Comparison of ENCODE assay signal across 24 cellular contexts in the genomic region with DNA sequence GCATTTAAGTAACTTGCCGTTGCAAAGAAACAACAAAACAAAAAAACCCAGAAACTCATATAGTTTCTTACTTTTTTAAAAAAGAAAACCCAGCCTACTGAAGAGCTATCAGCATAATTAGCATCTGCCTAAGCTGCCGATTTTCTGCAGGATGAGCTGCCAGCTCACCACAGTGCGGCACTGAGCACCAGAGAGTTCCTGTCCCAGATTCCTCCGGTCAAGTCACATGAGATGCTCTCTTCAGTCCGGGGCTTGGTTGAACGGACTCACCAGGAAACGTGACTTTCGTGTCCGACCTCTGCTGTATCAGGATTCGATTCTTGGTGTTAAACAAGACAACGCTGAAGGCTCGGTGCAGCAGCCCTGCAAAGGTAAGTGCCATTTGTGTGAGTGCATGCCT. TPM values are rescaled to one million over a fixed set of nuclear protein-coding genes. Genes with fewer than 3 reads are reported as not detected.
DNase-seq lines count a peak whose midpoint lies in the region; ATAC-seq and TF ChIP-seq lines count a peak whose summit lies in the region.
"Had no signal": no experiment of that assay in that cellular context is flagged by ENCODE, and none has a peak within 500 bp of the region (broad histone marks: within the 10 kb centered on the region; RNA-seq: fewer than 3 reads in every experiment).

No MANE protein-coding gene starts in this region.

- peak overlapping the region; percentile 57 to 74 (median 64) for H3K9ac ChIP-seq in skeletal muscle tissue (ENCODE audit: low read depth in 1 of 3, low read length in 3 of 3)
- H3K9ac ChIP-seq: GM23248 had no signal

- H3K9me3 Mint-ChIP-seq in naive thymus-derived CD4-positive, alpha-beta T cell, result no peaks in the 10 kb centered on the region
- H3K9me3 Mint-ChIP-seq: activated naive CD4-positive, alpha-beta T cell treated with anti-CD3 and anti-CD28 coated beads, Interleukin-2, amount 50 U/mL, for 72 hours; activated T-helper 1 cell treated with anti-CD3 and anti-CD28 coated beads, Interleukin-12 subunit alpha, Interleukin-12 subunit beta, Interleukin-2, Interleukin-4 antibody, amounts not matched to agents 30 ng/mL and 10 ng/mL and 1 ng/mL, durations not matched to agents 14 hours and 24 hours and 36 hours; CD4-positive, alpha-beta T cell; nephron had no signal

- ATAC-seq in GM18502 (IDR thresholded peaks at IDR 0.05; ENCODE audit: poor library complexity, unreplicated experiment), result no peak
- no peak for ATAC-seq in naive thymus-derived CD4-positive, alpha-beta T cell
- ATAC-seq: activated naive CD4-positive, alpha-beta T cell treated with anti-CD3 and anti-CD28 coated beads, Interleukin-2, amount 50 U/mL, for 72 hours; GM12878 had no signal

- POLR2A ChIA-PET in naive thymus-derived CD4-positive, alpha-beta T cell (lab: Charles Lee), result no interaction called here

- H3K4me1 Mint-ChIP-seq in naive thymus-derived CD4-positive, alpha-beta T cell, result no peaks in the 10 kb centered on the region
- H3K4me1 Mint-ChIP-seq: nephron had no signal

- H3K4me3 ChIP-seq in WERI-Rb-1 (ENCODE audit: low read depth, low read length) (peak overlapping the region; percentile 6; the same call in 1 of the 2 replicates), skeletal muscle tissue (ENCODE audit: low read length in 3 of 3) (peak overlapping the region; percentile 40 to 70 (median 67))
- H3K4me3 ChIP-seq in naive thymus-derived CD4-positive, alpha-beta T cell (ENCODE audit: low read length), result no peak overlapping the region
- H3K4me3 ChIP-seq: GM12878, GM23248 had no signal

- H3K9me3 ChIP-seq in WERI-Rb-1 (ENCODE audit: severe bottlenecking) (no peaks in the 10 kb centered on the region), skeletal muscle tissue (ENCODE audit: control insufficient read depth in 3 of 3, low read length in 3 of 3) (no peaks in the 10 kb centered on the region)
- H3K9me3 ChIP-seq in naive thymus-derived CD4-positive, alpha-beta T cell (ENCODE audit: control insufficient read depth in 2 of 3, low read length in 3 of 3), result no peaks in the 10 kb centered on the region

- H3K36me3 ChIP-seq in WERI-Rb-1 (no peaks in the 10 kb centered on the region), skeletal muscle tissue (ENCODE audit: control insufficient read depth in 3 of 3, insufficient read depth in 3 of 3, low read length in 3 of 3) (peaks cover 21 to 33% (median 27%) of the 10 kb centered on the region in 3 donors)
- H3K36me3 ChIP-seq in naive thymus-derived CD4-positive, alpha-beta T cell (ENCODE audit: control insufficient read depth in 2 of 3, insufficient read depth in 3 of 3, low read length in 3 of 3), result peaks cover 0 to 17% (median 0%) of the 10 kb centered on the region in 3 experiments

- H3K4me3 Mint-ChIP-seq in naive thymus-derived CD4-positive, alpha-beta T cell, result no peak overlapping the region
- H3K4me3 Mint-ChIP-seq: activated T-helper 1 cell treated with anti-CD3 and anti-CD28 coated beads, Interleukin-12 subunit alpha, Interleukin-12 subunit beta, Interleukin-2, Interleukin-4 antibody, amounts not matched to agents 30 ng/mL and 10 ng/mL and 1 ng/mL, durations not matched to agents 14 hours and 24 hours and 36 hours; CD4-positive, alpha-beta T cell; nephron had no signal

- H3K27ac Mint-ChIP-seq in naive thymus-derived CD4-positive, alpha-beta T cell, result no peak overlapping the region
- H3K27ac Mint-ChIP-seq: activated naive CD4-positive, alpha-beta T cell treated with anti-CD3 and anti-CD28 coated beads, Interleukin-2, amount 50 U/mL, for 72 hours; activated T-helper 1 cell treated with anti-CD3 and anti-CD28 coated beads, Interleukin-12 subunit alpha, Interleukin-12 subunit beta, Interleukin-2, Interleukin-4 antibody, amounts not matched to agents 30 ng/mL and 10 ng/mL and 1 ng/mL, durations not matched to agents 14 hours and 24 hours and 36 hours; CD4-positive, alpha-beta T cell; nephron; progenitor cell of endocrine pancreas had no signal

- H3K4me1 ChIP-seq in skeletal muscle tissue (ENCODE audit: control insufficient read depth in 3 of 3, insufficient read depth in 3 of 3, low read length in 3 of 3), result peaks cover 12 to 23% (median 14%) of the 10 kb centered on the region in 3 donors
- H3K4me1 ChIP-seq in naive thymus-derived CD4-positive, alpha-beta T cell (ENCODE audit: control insufficient read depth in 2 of 2, insufficient read depth in 2 of 2, low read length in 2 of 2), result no peaks in the 10 kb centered on the region

- H3K27ac ChIP-seq in WERI-Rb-1 (no peak overlapping the region), skeletal muscle tissue (ENCODE audit: low read depth, low read length) (peak overlapping the region; percentile 80)
- no peak overlapping the region for H3K27ac ChIP-seq in naive thymus-derived CD4-positive, alpha-beta T cell (ENCODE audit: low read depth, low read length)
- H3K27ac ChIP-seq: GM23248 had no signal

- DNase-seq in WERI-Rb-1 (peak; percentile 11), foreskin melanocyte (peak; percentile 77), iPS DF 19.7 (ENCODE audit: low read depth, low spot score) (peak; percentile 20), NCI-H146 (lab: John Stamatoyannopoulos, UW) (no peak), NCI-H446 (lab: John Stamatoyannopoulos, UW) (no peak)
- no peak for DNase-seq in naive thymus-derived CD4-positive, alpha-beta T cell
- DNase-seq: activated CD4-positive, CD25-positive, alpha-beta regulatory T cell treated with anti-CD3 and anti-CD28 coated beads, Interleukin-2, amount 50 U/mL, for 72 hours; CD4-positive, alpha-beta T cell; DMS153; GM23248; NCI-H2029 treated with DMSO at 0.1 percent for 48 hours had no signal

- H3K27me3 ChIP-seq in WERI-Rb-1 (ENCODE audit: insufficient read depth, low read depth, severe bottlenecking), result no peaks in the 10 kb centered on the region
- H3K27me3 ChIP-seq in skeletal muscle tissue (ENCODE audit: control insufficient read depth in 3 of 3, insufficient read depth in 3 of 3, low read length in 3 of 3), result no peaks in the 10 kb centered on the region
- H3K27me3 ChIP-seq in naive thymus-derived CD4-positive, alpha-beta T cell (ENCODE audit: control insufficient read depth in 2 of 2, insufficient read depth in 2 of 2, low read length in 2 of 2), result no peaks in the 10 kb centered on the region

- CTCF ChIA-PET in naive thymus-derived CD4-positive, alpha-beta T cell (lab: Charles Lee), result no interaction called here

- TF ChIP-seq CTCF in WERI-Rb-1 (IDR thresholded peaks at IDR 0.05; ENCODE audit: low read depth, low read length), result no peak

- peaks cover 0 to 35% (median 9%) of the 10 kb centered on the region in 5 donors for H3K36me3 Mint-ChIP-seq in naive thymus-derived CD4-positive, alpha-beta T cell

- intact Hi-C loops in naive thymus-derived CD4-positive, alpha-beta T cell (cut with micrococcal nuclease), result no loop called here

- H3K27me3 Mint-ChIP-seq in naive thymus-derived CD4-positive, alpha-beta T cell, result no peaks in the 10 kb centered on the region
- H3K27me3 Mint-ChIP-seq: CD4-positive, alpha-beta T cell; progenitor cell of endocrine pancreas had no signal

RNA-seq across cellular contexts. Expression of a gene that starts 3.2 kb away (rescaled TPM):
- not detected for total RNA-seq in skeletal muscle tissue
- total RNA-seq in naive thymus-derived CD4-positive, alpha-beta T cell, result not detected
- not detected for polyA plus RNA-seq in naive thymus-derived CD4-positive, alpha-beta T cell
- total RNA-seq: activated CD8-positive, alpha-beta memory T cell treated with anti-CD3 and anti-CD28 coated beads for 36 hours; activated naive CD4-positive, alpha-beta T cell treated with anti-CD3 and anti-CD28 coated beads, Interleukin-2, amount 50 U/mL, for 72 hours; activated T-helper 1 cell treated with anti-CD3 and anti-CD28 coated beads, Interleukin-12 subunit alpha, Interleukin-12 subunit beta, Interleukin-2, Interleukin-4 antibody, amounts not matched to agents 30 ng/mL and 10 ng/mL and 1 ng/mL, durations not matched to agents 14 hours and 24 hours and 36 hours; astrocyte; CD4-positive, alpha-beta T cell; GM12878; GM23248; HT-29; mesenteric fat pad; NCI-H460; progenitor cell of endocrine pancreas; ureter had no signal
- polyA plus RNA-seq: GM23248 had no signal

RNA-seq across cellular contexts. Expression of a gene that starts 26.5 kb away (rescaled TPM):
- total RNA-seq in skeletal muscle tissue, result 31.8 TPM
- 100 to 1,000 TPM in 2 of 5 experiments, 10 to 100 TPM in 3; 23.4 to 159 (median 44.9) TPM for total RNA-seq in naive thymus-derived CD4-positive, alpha-beta T cell
- 10 to 100 TPM; 26.8 to 34.6 TPM for polyA plus RNA-seq in naive thymus-derived CD4-positive, alpha-beta T cell

RNA-seq across cellular contexts. Expression of a gene that starts 33.8 kb away (rescaled TPM):
- total RNA-seq in skeletal muscle tissue, result 12.5 TPM
- total RNA-seq in naive thymus-derived CD4-positive, alpha-beta T cell, result 10 to 100 TPM; 30.3 to 52.6 (median 43.4) TPM
- polyA plus RNA-seq in naive thymus-derived CD4-positive, alpha-beta T cell, result 10 to 100 TPM; 16.9 to 28.1 TPM

RNA-seq across cellular contexts. Expression of a gene that starts 34.2 kb away (rescaled TPM):
- 14.1 TPM for total RNA-seq in skeletal muscle tissue
- 10 to 100 TPM; 39.0 to 81.8 (median 45.2) TPM for total RNA-seq in naive thymus-derived CD4-positive, alpha-beta T cell
- 10 to 100 TPM; 17.4 to 23.4 TPM for polyA plus RNA-seq in naive thymus-derived CD4-positive, alpha-beta T cell

Comparison
In these comparisons a context has a peak if more than half of its experiments do, and no peak if none do; other contexts are left out.
1. DNase-seq: peak in WERI-Rb-1 (single experiment), foreskin melanocyte (single experiment) and iPS DF 19.7 (single experiment); none in NCI-H146 (single experiment), NCI-H446 (0 of 2) and naive thymus-derived CD4-positive, alpha-beta T cell (0 of 9).